ENCODE assay signal across 9 cellular contexts in genomic region chr14:68392393-68393085, GRCh38.
DNase-seq lines count a peak whose midpoint lies in the region; ATAC-seq and TF ChIP-seq lines count a peak whose summit lies in the region.
"Had no signal": no experiment of that assay in that cellular context is flagged by ENCODE, and none has a peak within 500 bp of the region (broad histone marks: within the 10 kb centered on the region; RNA-seq: fewer than 3 reads in every experiment).

No MANE protein-coding gene starts in this region.

- H3K4me3 ChIP-seq in SK-N-MC = peak overlapping the region; percentile 67
- no peak overlapping the region for H3K4me3 ChIP-seq in heart right ventricle
- H3K4me3 ChIP-seq in trophoblast cell (ENCODE audit: low read depth, low read length) = no peak overlapping the region

- H2BK15ac ChIP-seq in H9 (ENCODE audit: low read depth, low read length) = no peak overlapping the region

- H3K27me3 Mint-ChIP-seq in CD14-positive monocyte (ENCODE audit: low read depth in 3 of 3) (no peaks in the 10 kb centered on the region), H9 (ENCODE audit: low read depth) (no peaks in the 10 kb centered on the region; the same call in 1 of the 2 replicates)

- H3K9me3 Mint-ChIP-seq in CD14-positive monocyte = no peaks in the 10 kb centered on the region
- no peaks in the 10 kb centered on the region for H3K9me3 Mint-ChIP-seq in H9

- peak overlapping the region; percentile 63 for H2BK12ac ChIP-seq in trophoblast cell (ENCODE audit: low read length)
- H2BK12ac ChIP-seq in H9 (ENCODE audit: insufficient read length, low read depth, low read length) = no peak overlapping the region

- H3K4me1 ChIP-seq in heart right ventricle = peaks cover 12 to 74% (median 55%) of the 10 kb centered on the region in 9 donors
- peaks cover 8 to 13% of the 10 kb centered on the region in 2 experiments for H3K4me1 ChIP-seq in trophoblast cell (ENCODE audit: control insufficient read depth in 1 of 2, insufficient read depth in 2 of 2, low read length in 2 of 2)
- H3K4me1 ChIP-seq in H9 (ENCODE audit: insufficient read depth, low read length) = peaks cover 8% of the 10 kb centered on the region

- peaks cover 65% of the 10 kb centered on the region for H3K4me1 Mint-ChIP-seq in CD14-positive monocyte
- H3K4me1 Mint-ChIP-seq in H9 = peaks cover 43 to 44% of the 10 kb centered on the region in 2 experiments

- H3K4me3 Mint-ChIP-seq in CD14-positive monocyte (peak overlapping the region in 1 of 2 donors; percentile 68), H9 (no peak overlapping the region)

- H4K12ac ChIP-seq in trophoblast cell (ENCODE audit: low read depth, low read length) = no peak overlapping the region

- peaks cover 2% of the 10 kb centered on the region for H3K23me2 ChIP-seq in H9 (ENCODE audit: insufficient read length, low read depth, low read length, poor library complexity, severe bottlenecking)

- H3K18ac ChIP-seq in trophoblast cell (ENCODE audit: low read length) = no peak overlapping the region
- no peak overlapping the region for H3K18ac ChIP-seq in H9 (ENCODE audit: insufficient read length, low read depth, low read length)

- peak; percentile 27 to 57 (median 51) for ATAC-seq in heart right ventricle
- ATAC-seq in HG02970 (IDR thresholded peaks at IDR 0.05; ENCODE audit: low FRiP score, unreplicated experiment) = no peak

- no peak overlapping the region for H3K23ac ChIP-seq in trophoblast cell (ENCODE audit: low read length)
- no peak overlapping the region for H3K23ac ChIP-seq in H9 (ENCODE audit: insufficient read length, low read depth, low read length)

- H2BK5ac ChIP-seq in trophoblast cell (ENCODE audit: low read depth, low read length, poor library complexity) (peak overlapping the region; percentile 4), H9 (ENCODE audit: insufficient read length, low read length) (no peak overlapping the region)

- H3K27ac Mint-ChIP-seq in CD14-positive monocyte = peak overlapping the region; percentile 83 to 99 (median 95)
- no peak overlapping the region; a peak in 1 of 7 replicates for H3K27ac Mint-ChIP-seq in H9

- H3K56ac ChIP-seq in H9 (ENCODE audit: insufficient read length, low read depth, low read length) = no peak overlapping the region

- H3K4ac ChIP-seq in trophoblast cell (ENCODE audit: low read depth, low read length) (no peak overlapping the region), H9 (ENCODE audit: low read depth, low read length) (no peak overlapping the region)

- H3K9ac ChIP-seq in SK-N-MC (ENCODE audit: insufficient read length) (peak overlapping the region; percentile 41), trophoblast cell (ENCODE audit: low read length) (no peak overlapping the region), H9 (ENCODE audit: extremely low read depth, insufficient read length, low read length) (no peak overlapping the region)

- H4K20me1 ChIP-seq in H9 (ENCODE audit: control insufficient read depth, insufficient read depth, insufficient read length) = no peaks in the 10 kb centered on the region

- H3K14ac ChIP-seq in trophoblast cell (ENCODE audit: low read length) (peak overlapping the region; percentile 9), H9 (ENCODE audit: insufficient read depth, low read length) (no peak overlapping the region)

- no peak overlapping the region for H3T11ph ChIP-seq in H9 (ENCODE audit: low read length)

- H4K8ac ChIP-seq in trophoblast cell (ENCODE audit: low read depth, low read length) = no peak overlapping the region
- no peak overlapping the region for H4K8ac ChIP-seq in H9 (replicated peaks; ENCODE audit: insufficient read length, low read depth, low read length)

- H3K27me3 ChIP-seq in heart right ventricle (no peaks in the 10 kb centered on the region), trophoblast cell (ENCODE audit: insufficient read depth, low read length) (no peaks in the 10 kb centered on the region), H9 (ENCODE audit: insufficient read depth, low read length) (no peaks in the 10 kb centered on the region)

- peaks cover 13% of the 10 kb centered on the region for H3K79me1 ChIP-seq in trophoblast cell (ENCODE audit: low read length)
- no peaks in the 10 kb centered on the region for H3K79me1 ChIP-seq in H9 (ENCODE audit: insufficient read depth, low read depth, low read length, poor library complexity, severe bottlenecking)

- H3K36me3 ChIP-seq in SK-N-MC (ENCODE audit: insufficient read depth, low read length) (no peaks in the 10 kb centered on the region), heart right ventricle (no peaks in the 10 kb centered on the region), trophoblast cell (ENCODE audit: control insufficient read depth in 1 of 2, insufficient read depth in 2 of 2, low read length in 2 of 2) (no peaks in the 10 kb centered on the region)

- H4K91ac ChIP-seq in trophoblast cell (ENCODE audit: low read depth, low read length) = peak overlapping the region; percentile 39
- H4K91ac ChIP-seq in H9 (ENCODE audit: insufficient read length, low read depth, low read length) = no peak overlapping the region

- intact Hi-C loops in CD14-positive monocyte (cut with micrococcal nuclease) = loop anchor here (5.0 to 10.0 kb wide), 6 partner anchors 82 to 402 kb away; partner anchors contain the start of gene ZFP36L1 (in 2 of the 2)
- intact Hi-C loops in heart right ventricle (cut with DNase I) = loop anchor here in 7 of 10 donors (5.0 to 10.0 kb wide), 5 partner anchors 62 to 402 kb away; partner anchors contain the start of gene ZFP36L1 (in 4 of the 7)

- H2AFZ ChIP-seq in trophoblast cell (ENCODE audit: insufficient read depth, low read length, poor library complexity) = no peak overlapping the region
- no peak overlapping the region for H2AFZ ChIP-seq in H9 (ENCODE audit: low read length)

- H2BK120ac ChIP-seq in trophoblast cell (ENCODE audit: insufficient read depth, low read length, poor library complexity) (peak overlapping the region; percentile 47), H9 (ENCODE audit: low read depth, low read length, poor library complexity, severe bottlenecking) (no peak overlapping the region)

- TF ChIP-seq CTCF in CD14-positive monocyte (IDR thresholded peaks at IDR 0.05) = no peak
- TF ChIP-seq CTCF in heart right ventricle (IDR thresholded peaks at IDR 0.05) = no peak
- TF ChIP-seq CTCF in H9 (conservative IDR thresholded peaks at IDR 0.05) = no peak

- H3K4me2 ChIP-seq in trophoblast cell (ENCODE audit: low read length) = no peak overlapping the region
- no peak overlapping the region for H3K4me2 ChIP-seq in H9 (ENCODE audit: insufficient read depth, insufficient read length, low read length)

- DNase-seq in CD14-positive monocyte (ENCODE audit: low spot score) (peak; percentile 81), SK-N-MC (ENCODE audit: low read depth, low spot score) (peak; percentile 37), heart right ventricle (peak; percentile 46 to 50), trophoblast cell (peak in 1 of 2 donors; percentile 32), NCI-H2196 treated with DMSO at 0.1 percent for 48 hours (lab: John Stamatoyannopoulos, UW; ENCODE audit: unreplicated experiment) (no peak), H9 (no peak), COR-L47 (lab: John Stamatoyannopoulos, UW) (no peak)
- DNase-seq: stimulated activated naive CD4-positive, alpha-beta T cell had no signal

- H4K5ac ChIP-seq in H9 (ENCODE audit: insufficient read length, low read depth, low read length) = no peak overlapping the region

- 43 to 52% methylated on average over 7 of the region's 7 CpGs for WGBS in heart right ventricle, 2 donors
- no CpG with 5 or more reads among the region's 7 CpGs for WGBS in trophoblast cell (ENCODE audit: extremely low coverage, insufficient coverage, insufficient read length)
- WGBS in H9 (ENCODE audit: extremely low coverage, insufficient read length, low lambda C conversion rate) = no CpG with 5 or more reads among the region's 7 CpGs

- H2BK20ac ChIP-seq in H9 (ENCODE audit: low read depth, low read length, poor library complexity, severe bottlenecking) = no peak overlapping the region

- H2AK5ac ChIP-seq in trophoblast cell (ENCODE audit: low read length) (no peak overlapping the region), H9 (ENCODE audit: insufficient read length, low read length) (no peak overlapping the region)

- H3K36me3 Mint-ChIP-seq in CD14-positive monocyte = peaks cover 9% of the 10 kb centered on the region in 2 donors
- H3K36me3 Mint-ChIP-seq in H9 (ENCODE audit: insufficient read depth in 1 of 3, low read depth in 3 of 3) = no peaks in the 10 kb centered on the region

- no peaks in the 10 kb centered on the region for H3K9me3 ChIP-seq in SK-N-MC (ENCODE audit: low read depth, low read length)
- no peaks in the 10 kb centered on the region for H3K9me3 ChIP-seq in heart right ventricle
- H3K9me3 ChIP-seq in trophoblast cell (ENCODE audit: insufficient read depth, low read depth, low read length) = no peaks in the 10 kb centered on the region
- no peaks in the 10 kb centered on the region for H3K9me3 ChIP-seq in H9 (ENCODE audit: control insufficient read depth, low read depth, low read length)

- H3K27ac ChIP-seq in SK-N-MC (peak overlapping the region; percentile 65; the same call in 1 of the 2 replicates), heart right ventricle (peak overlapping the region in 9 of 10 donors; percentile 20 to 91 (median 73)), trophoblast cell (ENCODE audit: low read depth, low read length) (peak overlapping the region; percentile 52), H9 (ENCODE audit: insufficient read length, low read depth, low read length) (no peak overlapping the region)

- H3K79me2 ChIP-seq in trophoblast cell (ENCODE audit: control insufficient read depth, insufficient read depth, low read length, poor library complexity) = peaks cover 3% of the 10 kb centered on the region
- H3K79me2 ChIP-seq in H9 (ENCODE audit: insufficient read depth, low read length) = no peaks in the 10 kb centered on the region

Comparison
In these comparisons a context has a peak if more than half of its experiments do, and no peak if none do; other contexts are left out.
1. DNase-seq: peak in CD14-positive monocyte (single experiment), SK-N-MC (single experiment) and heart right ventricle (2 of 2); none in NCI-H2196 treated with DMSO at 0.1 percent for 48 hours (single experiment), H9 (single experiment) and COR-L47 (single experiment).
2. H3K27ac Mint-ChIP-seq: peak in CD14-positive monocyte (7 of 7); none in H9 (0 of 3).